12 cellular contexts compared by ENCODE assay signal in the genomic region with DNA sequence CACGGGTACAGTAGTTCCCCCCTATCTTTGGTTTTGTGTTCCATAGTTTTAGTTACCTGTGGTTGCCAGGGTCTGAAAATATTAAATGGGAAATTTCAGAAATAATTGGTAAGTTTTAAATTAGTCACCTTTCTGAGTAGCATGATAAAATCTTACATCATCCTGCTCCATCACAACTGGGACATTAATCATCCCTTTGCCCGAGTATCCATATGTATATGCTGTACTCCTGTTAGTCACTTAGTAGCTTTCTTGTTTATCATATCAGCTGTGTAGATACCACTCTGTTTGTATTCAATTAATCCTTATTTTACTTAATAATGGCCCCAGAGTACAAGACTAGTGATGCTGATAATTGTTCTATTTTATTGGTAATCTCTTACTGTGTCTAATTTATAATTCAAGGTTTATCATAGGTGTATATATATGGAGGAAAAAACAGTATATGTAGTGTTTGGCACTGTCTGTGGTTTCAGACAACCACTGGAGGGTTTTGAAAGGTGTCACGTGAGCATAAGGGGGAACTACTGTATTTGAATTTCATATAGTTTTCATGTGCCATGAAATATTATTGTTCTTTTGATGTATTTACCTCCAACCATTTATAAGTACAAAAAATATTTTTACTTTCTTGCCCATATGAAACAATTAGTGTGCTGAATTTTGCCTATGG. TPM values are rescaled to one million over a fixed set of nuclear protein-coding genes. Genes with fewer than 3 reads are reported as not detected.
DNase-seq lines count a peak whose midpoint lies in the region; ATAC-seq and TF ChIP-seq lines count a peak whose summit lies in the region.
"Had no signal": no experiment of that assay in that cellular context is flagged by ENCODE, and none has a peak within 500 bp of the region (broad histone marks: within the 10 kb centered on the region; RNA-seq: fewer than 3 reads in every experiment).

No MANE protein-coding gene starts in this region.

- no peak overlapping the region for H2AFZ ChIP-seq in fibroblast of lung (ENCODE audit: low read length)

- H3K36me3 ChIP-seq in fibroblast of lung (ENCODE audit: control insufficient read depth, insufficient read depth, low read length) = no peaks in the 10 kb centered on the region

- in situ Hi-C loops in KBM-7 (cut with MboI; ENCODE audit: low pct_unique_long_range_greater_than_20kb, low sequenced_read_pairs) = no loop called here

- no peak overlapping the region for H3K4me2 ChIP-seq in fibroblast of lung (ENCODE audit: extremely low read depth, insufficient read depth, low read length)

- DNase-seq in A172 (ENCODE audit: low spot score) (peak; percentile 39), GM03348 (ENCODE audit: low spot score) (peak; percentile 43), fibroblast of lung (ENCODE audit: low read depth in 2 of 2) (peak; percentile 65), NCI-H1417 treated with DMSO at 0.1 percent for 48 hours (lab: John Stamatoyannopoulos, UW) (no peak), KBM-7 (no peak), SK-N-DZ (ENCODE audit: low spot score) (no peak)
- DNase-seq: NCI-H2107; stimulated activated CD4-positive, alpha-beta T cell treated with anti-CD3 and anti-CD28 coated beads, Interleukin-4, amount 100 ng/mL, for 4 hours had no signal

- peaks cover 12% of the 10 kb centered on the region for H3K79me2 ChIP-seq in fibroblast of lung (ENCODE audit: control insufficient read depth, insufficient read depth, low read length)

- no peaks in the 10 kb centered on the region for H3K27me3 ChIP-seq in fibroblast of lung (ENCODE audit: control insufficient read depth, insufficient read depth, low read length)
- H3K27me3 ChIP-seq: tibial nerve had no signal

- no peaks in the 10 kb centered on the region for H3K4me1 ChIP-seq in fibroblast of lung (ENCODE audit: control insufficient read depth, extremely low read depth, insufficient read depth, low read length)

- TF ChIP-seq CTCF in fibroblast of lung (conservative IDR thresholded peaks at IDR 0.05 in 1 of 2, IDR thresholded peaks at IDR 0.05 in 1 of 2; ENCODE audit: low read depth in 1 of 2, low read length in 2 of 2) = no peak

- H4K20me1 ChIP-seq in fibroblast of lung (ENCODE audit: control insufficient read depth, extremely low read depth, insufficient read depth, low read length) = no peaks in the 10 kb centered on the region

- no peaks in the 10 kb centered on the region for H3K9me3 ChIP-seq in fibroblast of lung (ENCODE audit: control insufficient read depth, insufficient read depth, low read depth, low read length)

- H3K9ac ChIP-seq in fibroblast of lung (ENCODE audit: insufficient read depth, low read length) = no peak overlapping the region

- H3K27ac ChIP-seq in fibroblast of lung (ENCODE audit: insufficient read depth, low read length) = peak overlapping the region; percentile 2
- H3K27ac ChIP-seq: coronary artery, tibial nerve had no signal

- peak; percentile 79 for ATAC-seq in SK-N-SH treated with all-trans-retinoic acid at 6 μM for 48 hours
- no peak for ATAC-seq in GM18858 (IDR thresholded peaks at IDR 0.05; ENCODE audit: unreplicated experiment)

- H3K4me3 ChIP-seq in fibroblast of lung (replicated peaks in 1 of 4; ENCODE audit: control extremely low read depth in 1 of 4, insufficient read depth in 1 of 4, low read depth in 3 of 4, low read length in 4 of 4) = no peak overlapping the region
- H3K4me3 ChIP-seq: coronary artery, tibial nerve had no signal

TF ChIP-seq in SK-N-SH treated with all-trans-retinoic acid at 6 μM for 48 hours, 23 proteins besides CTCF, POLR2A, EP300 and RAD21:
- peak; percentile 21; the same call in 1 of the 2 replicates for TF ChIP-seq ISL1 (CRISPR knock-in tag; IDR thresholded peaks at IDR 0.05)
- TF ChIP-seq ZC3H10 (CRISPR knock-in tag; IDR thresholded peaks at IDR 0.05) = no peak

RNA-seq across cellular contexts. Expression of gene CTDSPL2, which starts 41.4 kb away (rescaled TPM):
- total RNA-seq in A172 (2014; rRNA removed; shearing (Covaris generic)) = 48.7 and 62.7 TPM in 2 replicates
- total RNA-seq in fibroblast of lung = 48.5 and 65.7 TPM in 2 replicates
- 34.5 and 38.0 TPM in 2 replicates for polyA plus RNA-seq in fibroblast of lung
- polyA plus RNA-seq in fibroblast of lung (2012) = 16.0 and 23.9 TPM in 2 replicates
- polyA minus RNA-seq in fibroblast of lung (ENCODE audit: low replicate concordance) = 16.7 and 24.6 TPM in 2 replicates
- polyA plus RNA-seq in SK-N-DZ (2014; cell fraction: cytosol; rRNA removed) = 44.5 and 74.0 TPM in 2 replicates
- polyA plus RNA-seq in SK-N-DZ (2014; cell fraction: nucleus; rRNA removed) = 26.4 and 37.0 TPM in 2 replicates

Comparison
In these comparisons a context has a peak if more than half of its experiments do, and no peak if none do; other contexts are left out.
1. DNase-seq: peak in A172 (single experiment), GM03348 (single experiment) and fibroblast of lung (2 of 2); none in NCI-H1417 treated with DMSO at 0.1 percent for 48 hours (single experiment), KBM-7 (single experiment) and SK-N-DZ (single experiment).